In genomic region chr11:74018331-74019005, GRCh38 we compare ENCODE assay signal across 8 cellular contexts. TPM values are rescaled to one million over a fixed set of nuclear protein-coding genes. Genes with fewer than 3 reads are reported as not detected.
DNase-seq lines count a peak whose midpoint lies in the region; ATAC-seq and TF ChIP-seq lines count a peak whose summit lies in the region.

No MANE protein-coding gene starts in this region.

- H3K36me3 ChIP-seq in esophagus (ENCODE audit: control insufficient read depth in 2 of 2, insufficient read depth in 2 of 2, low read length in 1 of 2) = peaks cover 0 to 3% of the 10 kb centered on the region in 2 donors

- H3K27me3 ChIP-seq in esophagus (ENCODE audit: control insufficient read depth in 1 of 2, insufficient read depth in 2 of 2, low read length in 2 of 2) = no peaks in the 10 kb centered on the region

- peak overlapping the region; percentile 45 to 58 for H3K27ac ChIP-seq in esophagus (ENCODE audit: low read depth in 2 of 2, low read length in 1 of 2)

- H3K27me3 Mint-ChIP-seq in naive B cell = no peaks in the 10 kb centered on the region

- DNase-seq in AG09309 (ENCODE audit: low read depth) = peak; percentile 59
- DNase-seq in NCI-H2029 treated with DMSO at 0.1 percent for 48 hours (lab: John Stamatoyannopoulos, UW) = peak; percentile 84
- DNase-seq in naive B cell = no peak
- DNase-seq in COLO668 (lab: John Stamatoyannopoulos, UW; ENCODE audit: unreplicated experiment) = no peak
- DNase-seq in retina = no peak
- no peak for DNase-seq in RKO (ENCODE audit: low spot score)

- ATAC-seq in naive B cell (ENCODE audit: low read depth in 2 of 2) = no peak
- ATAC-seq in HG02870 (IDR thresholded peaks at IDR 0.05; ENCODE audit: unreplicated experiment) = no peak

- H3K4me3 ChIP-seq in AG09309 (ENCODE audit: control insufficient read depth, low read depth, low read length) (no peak overlapping the region), esophagus (ENCODE audit: low read depth in 1 of 2, low read length in 2 of 2) (no peak overlapping the region)

- peak overlapping the region in 4 of 6 donors; percentile 20 to 89 (median 50) for H3K27ac Mint-ChIP-seq in naive B cell

- H3K9me3 ChIP-seq in esophagus (ENCODE audit: control insufficient read depth in 2 of 2, insufficient read depth in 1 of 2, low read depth in 1 of 2, low read length in 1 of 2) = no peaks in the 10 kb centered on the region

- H3K4me1 Mint-ChIP-seq in naive B cell = peaks cover 19 to 44% (median 38%) of the 10 kb centered on the region in 3 donors

- WGBS in esophagus, 2 donors = 45 to 67% methylated on average over 9 of the region's 9 CpGs

- no peaks in the 10 kb centered on the region for H3K9me3 Mint-ChIP-seq in naive B cell

- peaks cover 6 to 8% of the 10 kb centered on the region in 2 donors for H3K4me1 ChIP-seq in esophagus (ENCODE audit: control insufficient read depth in 2 of 2, insufficient read depth in 2 of 2, low read length in 1 of 2)

- no peak overlapping the region for H3K4me3 Mint-ChIP-seq in naive B cell

- TF ChIP-seq CTCF in AG09309 (IDR thresholded peaks at IDR 0.05; ENCODE audit: control insufficient read depth, insufficient read depth, low read depth, low read length, missing control alignments) = no peak

- H3K36me3 Mint-ChIP-seq in naive B cell = peaks cover 0 to 22% of the 10 kb centered on the region in 2 donors

RNA-seq across cellular contexts. Expression of gene UCP3, which starts 9.6 kb away (rescaled TPM):
- polyA plus RNA-seq in esophagus = 1 to 10 TPM in 1 of 2 donors, under 1 TPM in 1; 0.41 to 1.4 TPM
- under 1 TPM in 3 of 6 donors, not detected in 3; 0.09 to 0.31 (median 0.11) TPM for polyA plus RNA-seq in naive B cell (ENCODE audit: low read depth in 6 of 6)

RNA-seq across cellular contexts. Expression of gene UCP2, which starts 35.8 kb away (rescaled TPM):
- polyA plus RNA-seq in esophagus (1 to 10 TPM; 3.0 to 5.0 TPM), naive B cell (ENCODE audit: low read depth in 6 of 6) (1,000 to 10,000 TPM; 1,601 to 2,628 (median 2,020) TPM)

Comparison
In these comparisons a context has a peak if more than half of its experiments do, and no peak if none do; other contexts are left out.
1. DNase-seq: peak in AG09309 (single experiment) and NCI-H2029 treated with DMSO at 0.1 percent for 48 hours (single experiment); none in naive B cell (single experiment), COLO668 (single experiment), retina (single experiment) and RKO (single experiment).
2. RNA of gene UCP2, which starts 35.8 kb away (polyA plus RNA-seq): 1,601 to 2,628 TPM in naive B cell; 3.0 to 5.0 TPM in esophagus; every median in the first group is over 100 times any median in the second.